In genomic region chr18:32093523-32093922, GRCh38 we compare ENCODE assay signal across 8 cellular contexts. TPM values are rescaled to one million over a fixed set of nuclear protein-coding genes. Genes with fewer than 3 reads are reported as not detected.
DNase-seq lines count a peak whose midpoint lies in the region; ATAC-seq and TF ChIP-seq lines count a peak whose summit lies in the region.

No MANE protein-coding gene starts in this region.

- H3K36me3 ChIP-seq in heart left ventricle = peaks cover 0 to 14% (median 5%) of the 10 kb centered on the region in 9 donors
- H3K36me3 ChIP-seq in trophoblast cell (ENCODE audit: control insufficient read depth in 1 of 2, insufficient read depth in 2 of 2, low read length in 2 of 2) = no peaks in the 10 kb centered on the region

- H4K91ac ChIP-seq in trophoblast cell (ENCODE audit: low read depth, low read length) = no peak overlapping the region

- H2AK5ac ChIP-seq in trophoblast cell (ENCODE audit: low read length) = no peak overlapping the region

- peak overlapping the region; percentile 69 to 96 (median 84) for H3K4me3 ChIP-seq in heart left ventricle
- no peak overlapping the region for H3K4me3 ChIP-seq in trophoblast cell (ENCODE audit: low read depth, low read length)

- no peak overlapping the region for H4K8ac ChIP-seq in trophoblast cell (ENCODE audit: low read depth, low read length)

- no peak overlapping the region for H4K12ac ChIP-seq in trophoblast cell (ENCODE audit: low read depth, low read length)

- no peak overlapping the region for H3K18ac ChIP-seq in trophoblast cell (ENCODE audit: low read length)

- WGBS in heart left ventricle, 4 donors = 13 to 21% (median 17%) methylated on average over 7 of the region's 7 CpGs
- no CpG with 5 or more reads among the region's 7 CpGs for WGBS in trophoblast cell (ENCODE audit: extremely low coverage, insufficient coverage, insufficient read length)

- H3K4ac ChIP-seq in trophoblast cell (ENCODE audit: low read depth, low read length) = no peak overlapping the region

- H3K4me2 ChIP-seq in trophoblast cell (ENCODE audit: low read length) = peak overlapping the region; percentile 93

- H3K79me2 ChIP-seq in trophoblast cell (ENCODE audit: control insufficient read depth, insufficient read depth, low read length, poor library complexity) = peaks cover 12% of the 10 kb centered on the region

- no peak for TF ChIP-seq CTCF in heart left ventricle (IDR thresholded peaks at IDR 0.05)

- intact Hi-C loops in heart left ventricle (cut with DNase I) = loop anchor here in 6 of 10 donors (2.0 to 10.0 kb wide), 4 partner anchors 76 to 151 kb away; partner anchors contain the start of genes TRAPPC8 (in 6 of the 6) and RNF125 (in 3 of the 6)
- intact Hi-C loops in Right ventricle myocardium superior (cut with DNase I) = no loop called here

- no peak overlapping the region for H2BK120ac ChIP-seq in trophoblast cell (ENCODE audit: insufficient read depth, low read length, poor library complexity)

- no peak for TF ChIP-seq POLR2A in heart left ventricle (IDR thresholded peaks at IDR 0.05)

- H2AFZ ChIP-seq in trophoblast cell (ENCODE audit: insufficient read depth, low read length, poor library complexity) = peak overlapping the region; percentile 68

- no peak overlapping the region for H3K9ac ChIP-seq in trophoblast cell (ENCODE audit: low read length)

- ATAC-seq in heart left ventricle (no peak), Right ventricle myocardium superior (ENCODE audit: poor library complexity) (no peak), GM21786 (IDR thresholded peaks at IDR 0.05; ENCODE audit: unreplicated experiment) (no peak)

- H3K23ac ChIP-seq in trophoblast cell (ENCODE audit: low read length) = no peak overlapping the region

- H3K27ac ChIP-seq in heart left ventricle (peak overlapping the region in 11 of 12 donors; percentile 95 to 100 (median 99)), epithelial cell of prostate (peak overlapping the region; percentile 98), trophoblast cell (ENCODE audit: low read depth, low read length) (no peak overlapping the region)

- H2BK5ac ChIP-seq in trophoblast cell (ENCODE audit: low read depth, low read length, poor library complexity) = no peak overlapping the region

- no peak overlapping the region for H3K14ac ChIP-seq in trophoblast cell (ENCODE audit: low read length)

- DNase-seq in heart left ventricle = no peak
- no peak for DNase-seq in Right ventricle myocardium superior
- DNase-seq in RPMI8226 = peak; percentile 27
- DNase-seq in epithelial cell of prostate (ENCODE audit: low read depth, low spot score) = no peak
- no peak for DNase-seq in trophoblast cell
- DNase-seq in EL = no peak
- no peak for DNase-seq in AML-193 (lab: John Stamatoyannopoulos, UW)

- H3K4me1 ChIP-seq in heart left ventricle (peaks cover 0 to 49% (median 28%) of the 10 kb centered on the region in 12 donors), trophoblast cell (ENCODE audit: control insufficient read depth in 1 of 2, insufficient read depth in 2 of 2, low read length in 2 of 2) (no peaks in the 10 kb centered on the region)

- H3K27me3 ChIP-seq in heart left ventricle (no peaks in the 10 kb centered on the region), trophoblast cell (ENCODE audit: insufficient read depth, low read length) (no peaks in the 10 kb centered on the region)

- peaks cover 13% of the 10 kb centered on the region for H3K79me1 ChIP-seq in trophoblast cell (ENCODE audit: low read length)

- no peak overlapping the region for H2BK12ac ChIP-seq in trophoblast cell (ENCODE audit: low read length)

- no peaks in the 10 kb centered on the region for H3K9me3 ChIP-seq in heart left ventricle
- H3K9me3 ChIP-seq in trophoblast cell (ENCODE audit: insufficient read depth, low read depth, low read length) = no peaks in the 10 kb centered on the region

RNA-seq across cellular contexts. Expression of gene RNF138, which starts 1.8 kb away (rescaled TPM):
- total RNA-seq in heart left ventricle = 10 to 100 TPM in 3 of 9 donors, 1 to 10 TPM in 6; 3.9 to 16.1 (median 9.0) TPM
- 10 to 100 TPM in 1 of 2 donors, 1 to 10 TPM in 1; 2.9 to 11.0 TPM for polyA plus RNA-seq in heart left ventricle
- 8.9 TPM for total RNA-seq in Right ventricle myocardium superior
- 7.7 and 9.1 TPM in 2 replicates for polyA plus RNA-seq in trophoblast cell (2013)
